In the genomic region with DNA sequence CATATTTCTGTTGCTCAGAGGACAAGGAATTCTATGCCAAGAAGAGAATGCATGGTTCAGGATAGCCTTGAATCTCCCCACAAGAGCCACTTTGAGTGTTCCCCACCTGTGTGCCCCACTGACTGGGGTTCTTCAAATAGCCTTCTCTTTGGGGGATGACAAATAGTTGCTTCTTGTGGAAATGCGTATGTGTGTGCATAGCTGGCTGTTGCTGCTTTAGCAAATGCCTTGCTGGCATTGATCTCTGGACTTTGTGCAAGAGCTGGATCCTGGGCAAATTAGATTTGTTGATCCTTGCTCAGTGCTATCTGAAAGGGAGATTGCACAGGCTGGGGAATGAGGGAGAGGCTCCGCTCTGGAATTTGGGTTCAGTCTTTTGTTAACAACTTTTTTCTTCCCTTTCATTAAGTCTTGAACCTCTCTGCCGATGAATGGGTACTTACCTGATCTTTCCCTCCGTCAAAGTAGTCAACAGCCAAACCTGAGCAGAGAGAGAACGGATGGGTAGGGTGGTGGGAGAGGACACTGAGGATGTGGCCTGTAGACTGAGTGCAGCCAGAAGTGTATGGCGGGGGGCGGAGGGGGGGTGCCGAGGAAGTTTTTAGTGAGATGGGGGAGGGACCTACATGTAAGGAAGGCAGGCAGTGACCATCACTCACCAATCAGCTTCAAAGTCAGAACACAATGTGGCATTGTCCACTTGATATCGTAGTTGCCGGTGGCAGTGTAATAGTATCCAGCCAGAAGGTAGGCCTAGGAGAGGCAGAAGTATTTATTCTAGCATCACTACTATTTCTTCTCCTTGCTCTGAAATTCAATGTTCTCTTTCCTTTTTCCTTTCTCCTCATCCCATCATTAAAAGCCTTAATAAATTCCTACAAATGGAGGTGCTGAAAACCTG, we compare ENCODE assay signal across 1 cellular context.
A peak's percentile ranks its signal among the peaks of the same experiment; 100 is the strongest.
TF ChIP-seq lines count a peak whose summit lies in the region.

No MANE protein-coding gene starts in this region.

TF ChIP-seq in HepG2, 621 proteins besides CTCF, POLR2A, EP300 and RAD21 (continued from another document and continues in another):
- TF ChIP-seq ZNF431 (CRISPR knock-in tag; IDR thresholded peaks at IDR 0.05; ENCODE audit: borderline replicate concordance, low read depth) (no peak), ZNF598 (CRISPR knock-in tag; IDR thresholded peaks at IDR 0.05; ENCODE audit: borderline replicate concordance) (no peak), MAZ (IDR thresholded peaks at IDR 0.05; ENCODE audit: borderline replicate concordance, low read depth, low read length) (no peak), MAZ (CRISPR knock-in tag; IDR thresholded peaks at IDR 0.05; ENCODE audit: low read depth) (no peak), ZNF354B (CRISPR knock-in tag; IDR thresholded peaks at IDR 0.05) (no peak), ZNF468 (CRISPR knock-in tag; IDR thresholded peaks at IDR 0.05) (no peak), CBX1 (IDR thresholded peaks at IDR 0.05; ENCODE audit: low read depth) (no peak), SMAD3 (CRISPR knock-in tag; IDR thresholded peaks at IDR 0.05) (0 out of 2 replicates have a peak, but pooled peaks have one; percentile 53), ZNF557 (CRISPR knock-in tag; IDR thresholded peaks at IDR 0.05) (no peak), ZBTB7A (CRISPR knock-in tag; IDR thresholded peaks at IDR 0.05) (no peak), ELF3 (CRISPR knock-in tag; IDR thresholded peaks at IDR 0.05) (no peak), ZNF776 (CRISPR knock-in tag; IDR thresholded peaks at IDR 0.05) (no peak), KLF13 (CRISPR knock-in tag; IDR thresholded peaks at IDR 0.05) (no peak), ZNF138 (CRISPR knock-in tag; IDR thresholded peaks at IDR 0.05; ENCODE audit: low read depth) (0 out of 2 replicates have a peak, but pooled peaks have one; percentile 42), TCF12 (IDR thresholded peaks at IDR 0.05) (no peak), TCF12 (CRISPR knock-in tag; IDR thresholded peaks at IDR 0.05) (0 out of 2 replicates have a peak, but pooled peaks have one; percentile 38), PCBP1 (IDR thresholded peaks at IDR 0.05; ENCODE audit: borderline replicate concordance, low read depth, low read length) (no peak), XBP1 (CRISPR knock-in tag; IDR thresholded peaks at IDR 0.05) (no peak), YY1 (IDR thresholded peaks at IDR 0.05; ENCODE audit: insufficient read depth, insufficient replicate concordance, low read depth, low read length) (no peak), ZNF816 (CRISPR knock-in tag; IDR thresholded peaks at IDR 0.05; ENCODE audit: borderline replicate concordance) (no peak), MAF1 (CRISPR knock-in tag; IDR thresholded peaks at IDR 0.05; ENCODE audit: borderline replicate concordance) (no peak), ZNF564 (CRISPR knock-in tag; IDR thresholded peaks at IDR 0.05) (no peak), ZFP36 (IDR thresholded peaks at IDR 0.05; ENCODE audit: borderline replicate concordance, low read depth, low read length, partially characterized antibody) (no peak), ZNF253 (CRISPR knock-in tag; IDR thresholded peaks at IDR 0.05; ENCODE audit: borderline replicate concordance) (no peak), NFE2L2 (IDR thresholded peaks at IDR 0.05; ENCODE audit: low read length) (no peak), ZNF678 (CRISPR knock-in tag; IDR thresholded peaks at IDR 0.05) (no peak), SALL2 (CRISPR knock-in tag; IDR thresholded peaks at IDR 0.05) (no peak), REXO4 (CRISPR knock-in tag; IDR thresholded peaks at IDR 0.05; ENCODE audit: borderline replicate concordance) (no peak), EED (CRISPR knock-in tag; IDR thresholded peaks at IDR 0.05) (no peak), SMARCE1 (IDR thresholded peaks at IDR 0.05; ENCODE audit: borderline replicate concordance) (no peak), SOX5 (CRISPR knock-in tag; IDR thresholded peaks at IDR 0.05; ENCODE audit: borderline replicate concordance) (peak; percentile 48; the same call in 1 of the 2 replicates), MYNN (CRISPR knock-in tag; IDR thresholded peaks at IDR 0.05; ENCODE audit: low read depth) (no peak), CHCHD3 (CRISPR knock-in tag; IDR thresholded peaks at IDR 0.05) (no peak), NFKB2 (CRISPR knock-in tag; IDR thresholded peaks at IDR 0.05; ENCODE audit: borderline replicate concordance) (no peak), HNRNPH1 (optimal IDR thresholded peaks at IDR 0.05; ENCODE audit: low read depth, low read length) (no peak), NONO (IDR thresholded peaks at IDR 0.05) (no peak), NONO (CRISPR knock-in tag; conservative IDR thresholded peaks at IDR 0.05) (peak; percentile 83), ZSCAN21 (CRISPR knock-in tag; IDR thresholded peaks at IDR 0.05; ENCODE audit: borderline replicate concordance) (no peak), SMAD1 (CRISPR knock-in tag; IDR thresholded peaks at IDR 0.05; ENCODE audit: borderline replicate concordance, low read depth) (no peak), FOXA3 (CRISPR knock-in tag; IDR thresholded peaks at IDR 0.05) (peak; percentile 74), MIER3 (CRISPR knock-in tag; IDR thresholded peaks at IDR 0.05; ENCODE audit: borderline replicate concordance) (no peak), ZNF296 (CRISPR knock-in tag; conservative IDR thresholded peaks at IDR 0.05) (no peak), MYC (CRISPR knock-in tag; IDR thresholded peaks at IDR 0.05; ENCODE audit: borderline replicate concordance) (no peak), ZNF30 (CRISPR knock-in tag; IDR thresholded peaks at IDR 0.05) (no peak), ZNF589 (CRISPR knock-in tag; conservative IDR thresholded peaks at IDR 0.05) (no peak), ZNF24 (IDR thresholded peaks at IDR 0.05) (no peak), ZNF260 (CRISPR knock-in tag; IDR thresholded peaks at IDR 0.05; ENCODE audit: borderline replicate concordance, low read depth) (no peak), KDM2A (CRISPR knock-in tag; IDR thresholded peaks at IDR 0.05; ENCODE audit: borderline replicate concordance, low read depth) (peak; percentile 39; the same call in 1 of the 2 replicates), CBX2 (IDR thresholded peaks at IDR 0.05; ENCODE audit: low read depth, low read length) (no peak), CBX2 (CRISPR knock-in tag; IDR thresholded peaks at IDR 0.05; ENCODE audit: low read depth) (no peak), ZC3H4 (CRISPR knock-in tag; IDR thresholded peaks at IDR 0.05; ENCODE audit: borderline replicate concordance) (no peak; the same call in none of the 2 replicates), RBAK (CRISPR knock-in tag; IDR thresholded peaks at IDR 0.05) (no peak), MAFF (IDR thresholded peaks at IDR 0.05; ENCODE audit: low read depth, low read length) (peak; percentile 54)
- TF ChIP-seq, protein P1, sequence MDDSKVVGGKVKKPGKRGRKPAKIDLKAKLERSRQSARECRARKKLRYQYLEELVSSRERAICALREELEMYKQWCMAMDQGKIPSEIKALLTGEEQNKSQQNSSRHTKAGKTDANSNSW (CRISPR knock-in tag; IDR thresholded peaks at IDR 0.05; ENCODE audit: borderline replicate concordance), result no peak
- TF ChIP-seq, protein P2, sequence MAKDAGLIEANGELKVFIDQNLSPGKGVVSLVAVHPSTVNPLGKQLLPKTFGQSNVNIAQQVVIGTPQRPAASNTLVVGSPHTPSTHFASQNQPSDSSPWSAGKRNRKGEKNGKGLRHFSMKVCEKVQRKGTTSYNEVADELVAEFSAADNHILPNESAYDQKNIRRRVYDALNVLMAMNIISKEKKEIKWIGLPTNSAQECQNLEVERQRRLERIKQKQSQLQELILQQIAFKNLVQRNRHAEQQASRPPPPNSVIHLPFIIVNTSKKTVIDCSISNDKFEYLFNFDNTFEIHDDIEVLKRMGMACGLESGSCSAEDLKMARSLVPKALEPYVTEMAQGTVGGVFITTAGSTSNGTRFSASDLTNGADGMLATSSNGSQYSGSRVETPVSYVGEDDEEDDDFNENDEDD (CRISPR knock-in tag; IDR thresholded peaks at IDR 0.05; ENCODE audit: borderline replicate concordance), result no peak
- TF ChIP-seq, protein P3, sequence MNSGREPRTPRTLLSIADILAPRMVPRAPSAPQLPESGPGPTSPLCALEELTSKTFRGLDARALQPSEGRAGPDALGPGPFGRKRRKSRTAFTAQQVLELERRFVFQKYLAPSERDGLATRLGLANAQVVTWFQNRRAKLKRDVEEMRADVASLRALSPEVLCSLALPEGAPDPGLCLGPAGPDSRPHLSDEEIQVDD (CRISPR knock-in tag; IDR thresholded peaks at IDR 0.05; ENCODE audit: borderline replicate concordance), result no peak
- TF ChIP-seq, protein P4, sequence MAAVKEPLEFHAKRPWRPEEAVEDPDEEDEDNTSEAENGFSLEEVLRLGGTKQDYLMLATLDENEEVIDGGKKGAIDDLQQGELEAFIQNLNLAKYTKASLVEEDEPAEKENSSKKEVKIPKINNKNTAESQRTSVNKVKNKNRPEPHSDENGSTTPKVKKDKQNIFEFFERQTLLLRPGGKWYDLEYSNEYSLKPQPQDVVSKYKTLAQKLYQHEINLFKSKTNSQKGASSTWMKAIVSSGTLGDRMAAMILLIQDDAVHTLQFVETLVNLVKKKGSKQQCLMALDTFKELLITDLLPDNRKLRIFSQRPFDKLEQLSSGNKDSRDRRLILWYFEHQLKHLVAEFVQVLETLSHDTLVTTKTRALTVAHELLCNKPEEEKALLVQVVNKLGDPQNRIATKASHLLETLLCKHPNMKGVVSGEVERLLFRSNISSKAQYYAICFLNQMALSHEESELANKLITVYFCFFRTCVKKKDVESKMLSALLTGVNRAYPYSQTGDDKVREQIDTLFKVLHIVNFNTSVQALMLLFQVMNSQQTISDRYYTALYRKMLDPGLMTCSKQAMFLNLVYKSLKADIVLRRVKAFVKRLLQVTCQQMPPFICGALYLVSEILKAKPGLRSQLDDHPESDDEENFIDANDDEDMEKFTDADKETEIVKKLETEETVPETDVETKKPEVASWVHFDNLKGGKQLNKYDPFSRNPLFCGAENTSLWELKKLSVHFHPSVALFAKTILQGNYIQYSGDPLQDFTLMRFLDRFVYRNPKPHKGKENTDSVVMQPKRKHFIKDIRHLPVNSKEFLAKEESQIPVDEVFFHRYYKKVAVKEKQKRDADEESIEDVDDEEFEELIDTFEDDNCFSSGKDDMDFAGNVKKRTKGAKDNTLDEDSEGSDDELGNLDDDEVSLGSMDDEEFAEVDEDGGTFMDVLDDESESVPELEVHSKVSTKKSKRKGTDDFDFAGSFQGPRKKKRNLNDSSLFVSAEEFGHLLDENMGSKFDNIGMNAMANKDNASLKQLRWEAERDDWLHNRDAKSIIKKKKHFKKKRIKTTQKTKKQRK (IDR thresholded peaks at IDR 0.05; ENCODE audit: low read length), result no peak
- TF ChIP-seq, protein P5, sequence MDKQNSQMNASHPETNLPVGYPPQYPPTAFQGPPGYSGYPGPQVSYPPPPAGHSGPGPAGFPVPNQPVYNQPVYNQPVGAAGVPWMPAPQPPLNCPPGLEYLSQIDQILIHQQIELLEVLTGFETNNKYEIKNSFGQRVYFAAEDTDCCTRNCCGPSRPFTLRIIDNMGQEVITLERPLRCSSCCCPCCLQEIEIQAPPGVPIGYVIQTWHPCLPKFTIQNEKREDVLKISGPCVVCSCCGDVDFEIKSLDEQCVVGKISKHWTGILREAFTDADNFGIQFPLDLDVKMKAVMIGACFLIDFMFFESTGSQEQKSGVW (CRISPR knock-in tag; IDR thresholded peaks at IDR 0.05; ENCODE audit: borderline replicate concordance), result no peak
- TF ChIP-seq, protein P6, sequence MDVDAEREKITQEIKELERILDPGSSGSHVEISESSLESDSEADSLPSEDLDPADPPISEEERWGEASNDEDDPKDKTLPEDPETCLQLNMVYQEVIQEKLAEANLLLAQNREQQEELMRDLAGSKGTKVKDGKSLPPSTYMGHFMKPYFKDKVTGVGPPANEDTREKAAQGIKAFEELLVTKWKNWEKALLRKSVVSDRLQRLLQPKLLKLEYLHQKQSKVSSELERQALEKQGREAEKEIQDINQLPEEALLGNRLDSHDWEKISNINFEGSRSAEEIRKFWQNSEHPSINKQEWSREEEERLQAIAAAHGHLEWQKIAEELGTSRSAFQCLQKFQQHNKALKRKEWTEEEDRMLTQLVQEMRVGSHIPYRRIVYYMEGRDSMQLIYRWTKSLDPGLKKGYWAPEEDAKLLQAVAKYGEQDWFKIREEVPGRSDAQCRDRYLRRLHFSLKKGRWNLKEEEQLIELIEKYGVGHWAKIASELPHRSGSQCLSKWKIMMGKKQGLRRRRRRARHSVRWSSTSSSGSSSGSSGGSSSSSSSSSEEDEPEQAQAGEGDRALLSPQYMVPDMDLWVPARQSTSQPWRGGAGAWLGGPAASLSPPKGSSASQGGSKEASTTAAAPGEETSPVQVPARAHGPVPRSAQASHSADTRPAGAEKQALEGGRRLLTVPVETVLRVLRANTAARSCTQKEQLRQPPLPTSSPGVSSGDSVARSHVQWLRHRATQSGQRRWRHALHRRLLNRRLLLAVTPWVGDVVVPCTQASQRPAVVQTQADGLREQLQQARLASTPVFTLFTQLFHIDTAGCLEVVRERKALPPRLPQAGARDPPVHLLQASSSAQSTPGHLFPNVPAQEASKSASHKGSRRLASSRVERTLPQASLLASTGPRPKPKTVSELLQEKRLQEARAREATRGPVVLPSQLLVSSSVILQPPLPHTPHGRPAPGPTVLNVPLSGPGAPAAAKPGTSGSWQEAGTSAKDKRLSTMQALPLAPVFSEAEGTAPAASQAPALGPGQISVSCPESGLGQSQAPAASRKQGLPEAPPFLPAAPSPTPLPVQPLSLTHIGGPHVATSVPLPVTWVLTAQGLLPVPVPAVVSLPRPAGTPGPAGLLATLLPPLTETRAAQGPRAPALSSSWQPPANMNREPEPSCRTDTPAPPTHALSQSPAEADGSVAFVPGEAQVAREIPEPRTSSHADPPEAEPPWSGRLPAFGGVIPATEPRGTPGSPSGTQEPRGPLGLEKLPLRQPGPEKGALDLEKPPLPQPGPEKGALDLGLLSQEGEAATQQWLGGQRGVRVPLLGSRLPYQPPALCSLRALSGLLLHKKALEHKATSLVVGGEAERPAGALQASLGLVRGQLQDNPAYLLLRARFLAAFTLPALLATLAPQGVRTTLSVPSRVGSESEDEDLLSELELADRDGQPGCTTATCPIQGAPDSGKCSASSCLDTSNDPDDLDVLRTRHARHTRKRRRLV (CRISPR knock-in tag; IDR thresholded peaks at IDR 0.05), result no peak
- TF ChIP-seq, protein P7, sequence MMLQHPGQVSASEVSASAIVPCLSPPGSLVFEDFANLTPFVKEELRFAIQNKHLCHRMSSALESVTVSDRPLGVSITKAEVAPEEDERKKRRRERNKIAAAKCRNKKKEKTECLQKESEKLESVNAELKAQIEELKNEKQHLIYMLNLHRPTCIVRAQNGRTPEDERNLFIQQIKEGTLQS (CRISPR knock-in tag; IDR thresholded peaks at IDR 0.05), result no peak
- TF ChIP-seq, protein P8, sequence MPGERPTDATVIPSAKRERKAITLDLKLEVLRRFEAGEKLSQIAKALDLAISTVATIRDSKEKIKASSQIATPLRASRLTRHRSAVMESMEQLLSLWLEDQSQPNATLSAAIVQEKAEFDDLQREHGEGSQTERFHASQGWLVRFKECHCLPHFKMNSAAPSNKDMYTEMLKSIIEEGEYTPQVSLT (CRISPR knock-in tag; IDR thresholded peaks at IDR 0.05; ENCODE audit: borderline replicate concordance, low read depth), result no peak
- TF ChIP-seq, protein P9, sequence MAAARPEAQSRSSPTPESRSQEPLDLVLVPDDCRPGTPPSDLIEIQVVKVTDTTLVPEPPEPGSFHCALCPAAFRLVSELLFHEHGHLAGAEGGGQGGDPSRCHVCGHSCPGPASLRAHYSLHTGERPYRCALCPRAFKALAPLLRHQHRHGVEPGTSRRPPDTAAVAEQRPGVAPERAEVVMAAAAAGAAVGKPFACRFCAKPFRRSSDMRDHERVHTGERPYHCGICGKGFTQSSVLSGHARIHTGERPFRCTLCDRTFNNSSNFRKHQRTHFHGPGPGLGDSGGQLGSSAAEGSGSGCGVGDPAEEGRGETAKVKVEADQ (CRISPR knock-in tag; IDR thresholded peaks at IDR 0.05; ENCODE audit: borderline replicate concordance), result no peak
